In the genomic region with DNA sequence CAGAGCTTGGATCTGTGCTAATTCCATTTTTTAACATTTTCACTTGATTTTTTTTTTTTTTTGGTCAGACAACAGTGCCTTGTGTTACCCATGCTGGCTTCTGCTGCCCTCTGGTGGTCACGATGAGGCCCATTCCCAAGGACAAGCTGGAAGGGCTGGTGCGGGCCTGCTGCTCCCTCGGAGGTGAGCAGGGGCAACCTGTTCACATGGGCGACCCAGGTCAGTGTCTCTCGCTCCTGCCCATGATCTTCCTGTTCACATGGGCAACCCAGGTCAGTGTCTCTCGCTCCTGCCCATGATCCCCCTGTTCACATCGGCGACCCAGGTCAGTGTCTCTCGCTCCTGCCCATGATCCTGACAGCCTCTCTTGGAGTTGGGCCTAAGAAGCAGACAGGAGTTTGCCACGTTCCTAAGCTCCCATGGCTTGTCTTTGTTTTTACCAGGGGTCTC, we compare ENCODE assay signal across 8 cellular contexts.
DNase-seq lines count a peak whose midpoint lies in the region; ATAC-seq and TF ChIP-seq lines count a peak whose summit lies in the region.

No MANE protein-coding gene starts in this region.

- POLR2A ChIA-PET in RWPE1 (lab: Yijun Ruan, JAX; ENCODE audit: low non-redundant PET), result no interaction called here

- peak; percentile 83 for DNase-seq in DMS53 (lab: John Stamatoyannopoulos, UW)
- peak; percentile 78 for DNase-seq in KBM-7
- peak; percentile 73 for DNase-seq in RWPE1 (ENCODE audit: low spot score)
- peak; percentile 61 for DNase-seq in activated effector memory CD4-positive, alpha-beta T cell treated with Interleukin-2 at 50 U/mL for 16 hours
- DNase-seq in foreskin fibroblast, result peak; percentile 73 to 93
- peak; percentile 55 for DNase-seq in stromal cell of bone marrow (ENCODE audit: low read depth)

- H3K4me3 ChIP-seq in foreskin fibroblast (ENCODE audit: low read depth in 1 of 2, low read length in 2 of 2), result no peak overlapping the region
- H3K4me3 ChIP-seq in neutrophil (ENCODE audit: low read depth in 1 of 2, low read length in 1 of 2), result no peak overlapping the region

- TF ChIP-seq CTCF in RWPE1 (conservative IDR thresholded peaks at IDR 0.05; ENCODE audit: low read depth) (peak; percentile 87), foreskin fibroblast (IDR thresholded peaks at IDR 0.05; ENCODE audit: low read depth, low read length) (peak; percentile 81), neutrophil (IDR thresholded peaks at IDR 0.05) (peak; percentile 63)

- peaks cover 0 to 4% of the 10 kb centered on the region in 2 experiments for H3K4me1 ChIP-seq in neutrophil (ENCODE audit: control insufficient read depth in 1 of 2, insufficient read depth in 1 of 2, low read depth in 1 of 2, low read length in 1 of 2)

- CTCF ChIA-PET in RWPE1 (lab: Yijun Ruan, JAX), result interaction anchor here (0.6 to 4.8 kb wide), 35 partner anchors 10 to 702 kb away, joined by 3 to 30 read pairs (median 4); a partner anchor contains a TSS

- H3K36me3 ChIP-seq in neutrophil, result peaks cover 99% of the 10 kb centered on the region

- no peaks in the 10 kb centered on the region for H3K9me3 ChIP-seq in neutrophil

- in situ Hi-C loops in KBM-7 (cut with MboI; ENCODE audit: low pct_unique_long_range_greater_than_20kb, low sequenced_read_pairs), result loop anchor here (25.0 kb wide), 1 partner anchor 261 kb away; no protein-coding TSS in a partner anchor

- H3K27ac ChIP-seq in RWPE1, result no peak overlapping the region
- H3K27ac ChIP-seq in neutrophil, result no peak overlapping the region

- ATAC-seq in HG02840 (IDR thresholded peaks at IDR 0.05; ENCODE audit: low FRiP score, unreplicated experiment), result no peak

- no peaks in the 10 kb centered on the region for H3K27me3 ChIP-seq in neutrophil
